In the genomic region with DNA sequence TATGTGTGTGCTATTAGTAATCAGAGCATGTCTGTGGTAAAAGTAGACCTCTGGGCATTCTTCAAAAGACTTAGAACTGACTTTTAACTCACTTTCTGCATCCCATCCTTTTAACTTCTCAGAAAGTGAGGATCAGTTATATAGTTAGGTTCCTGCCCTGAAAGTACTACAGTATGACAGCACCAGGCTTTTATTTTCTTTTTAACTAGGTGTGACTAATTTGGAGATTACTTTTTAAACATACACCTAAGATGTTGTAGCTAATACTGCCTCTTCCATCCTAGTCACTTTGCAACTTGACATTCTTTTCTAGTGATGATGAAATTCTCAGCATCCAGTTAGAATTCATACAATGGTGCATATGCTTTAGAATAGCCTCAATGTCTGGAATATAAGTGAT, we compare ENCODE assay signal across 20 cellular contexts. TPM values are rescaled to one million over a fixed set of nuclear protein-coding genes. Genes with fewer than 3 reads are reported as not detected.
A peak's percentile ranks its signal among the peaks of the same experiment; 100 is the strongest.
DNase-seq lines count a peak whose midpoint lies in the region; ATAC-seq and TF ChIP-seq lines count a peak whose summit lies in the region.
"Had no signal": no experiment of that assay in that cellular context is flagged by ENCODE, and none has a peak within 500 bp of the region (broad histone marks: within the 10 kb centered on the region; RNA-seq: fewer than 3 reads in every experiment).

No MANE protein-coding gene starts in this region.

- H3K27ac Mint-ChIP-seq in CD8-positive, alpha-beta T cell = peak overlapping the region; percentile 97
- peak overlapping the region; percentile 98 for H3K27ac Mint-ChIP-seq in activated CD4-positive, alpha-beta memory T cell treated with anti-CD3 and anti-CD28 coated beads, Interleukin-2, amount 10 ng/mL, durations not matched to agents 7 days and 5 days
- peak overlapping the region; percentile 81 to 100 (median 99) for H3K27ac Mint-ChIP-seq in naive thymus-derived CD4-positive, alpha-beta T cell

- intact Hi-C loops in CD8-positive, alpha-beta T cell (cut with DNase I, micrococcal nuclease) = loop anchor here in 1 of 2 experiments (2.0 to 10.0 kb wide), 3 partner anchors 38 to 410 kb away; a partner anchor contains a TSS
- intact Hi-C loops in naive thymus-derived CD4-positive, alpha-beta T cell (cut with micrococcal nuclease) = no loop called here
- intact Hi-C loops in lower leg skin (cut with DNase I; ENCODE audit: low total_unique reads) (no loop called here), body of pancreas (cut with DNase I) (no loop called here)

- H3K4me3 ChIP-seq in CD8-positive, alpha-beta T cell (ENCODE audit: low read depth, low read length) = no peak overlapping the region
- H3K4me3 ChIP-seq in naive thymus-derived CD4-positive, alpha-beta T cell (ENCODE audit: low read length) = no peak overlapping the region
- H3K4me3 ChIP-seq in lower leg skin (ENCODE audit: low read depth, poor library complexity, severe bottlenecking) (no peak overlapping the region), SJCRH30 (no peak overlapping the region), body of pancreas (no peak overlapping the region)
- H3K4me3 ChIP-seq: hepatocyte, upper lobe of right lung had no signal

- peak; percentile 63 to 67 for ATAC-seq in activated CD4-positive, CD25-positive, alpha-beta regulatory T cell treated with anti-CD3 and anti-CD28 coated beads, Interleukin-2, amount 50 U/mL, for 24 hours
- ATAC-seq in CD8-positive, alpha-beta T cell = no peak
- no peak for ATAC-seq in naive thymus-derived CD4-positive, alpha-beta T cell
- no peak for ATAC-seq in body of pancreas
- ATAC-seq: PC-3 had no signal

- no peak for TF ChIP-seq CTCF in CD8-positive, alpha-beta T cell (IDR thresholded peaks at IDR 0.05)
- no peak for TF ChIP-seq CTCF in lower leg skin (IDR thresholded peaks at IDR 0.05)
- no peak for TF ChIP-seq CTCF in body of pancreas (IDR thresholded peaks at IDR 0.05)

- CTCF ChIA-PET in CD8-positive, alpha-beta T cell (lab: Charles Lee) = interaction anchor here (0.6 to 1.2 kb wide), 2 partner anchors 24 to 41 kb away, joined by 3 to 4 read pairs; no protein-coding TSS in a partner anchor
- CTCF ChIA-PET in activated CD4-positive, alpha-beta memory T cell treated with anti-CD3 and anti-CD28 coated beads, Interleukin-2, amount 10 ng/mL, durations not matched to agents 7 days and 5 days (lab: Charles Lee) = interaction anchor here (1.3 to 3.2 kb wide), 3 partner anchors 17 to 26 kb away, joined by 3 to 17 read pairs (median 17); no protein-coding TSS in a partner anchor
- CTCF ChIA-PET in naive thymus-derived CD4-positive, alpha-beta T cell (lab: Charles Lee) = interaction anchor here (1.7 kb wide), 1 partner anchor 27 kb away, joined by 7 read pairs; no protein-coding TSS in a partner anchor

- H3K36me3 ChIP-seq in CD8-positive, alpha-beta T cell (ENCODE audit: insufficient read depth, low read length) = no peaks in the 10 kb centered on the region
- H3K36me3 ChIP-seq in naive thymus-derived CD4-positive, alpha-beta T cell (ENCODE audit: control insufficient read depth in 2 of 3, insufficient read depth in 3 of 3, low read length in 3 of 3) = peaks cover 0 to 7% (median 0%) of the 10 kb centered on the region in 3 experiments
- H3K36me3 ChIP-seq in SJCRH30 = peaks cover 32% of the 10 kb centered on the region
- no peaks in the 10 kb centered on the region for H3K36me3 ChIP-seq in body of pancreas (replicated peaks in 1 of 2; ENCODE audit: insufficient read depth in 1 of 2, low read depth in 2 of 2)
- H3K36me3 ChIP-seq: upper lobe of right lung had no signal

- H3K27me3 Mint-ChIP-seq in CD8-positive, alpha-beta T cell (ENCODE audit: low read depth) = no peaks in the 10 kb centered on the region
- no peaks in the 10 kb centered on the region for H3K27me3 Mint-ChIP-seq in activated CD4-positive, alpha-beta memory T cell treated with anti-CD3 and anti-CD28 coated beads, Interleukin-2, amount 10 ng/mL, durations not matched to agents 7 days and 5 days
- H3K27me3 Mint-ChIP-seq in naive thymus-derived CD4-positive, alpha-beta T cell = no peaks in the 10 kb centered on the region

- H3K36me3 Mint-ChIP-seq in CD8-positive, alpha-beta T cell = peaks cover 23% of the 10 kb centered on the region
- H3K36me3 Mint-ChIP-seq in activated CD4-positive, alpha-beta memory T cell treated with anti-CD3 and anti-CD28 coated beads, Interleukin-2, amount 10 ng/mL, durations not matched to agents 7 days and 5 days (ENCODE audit: low read depth) = peaks cover 44% of the 10 kb centered on the region
- peaks cover 0 to 35% (median 21%) of the 10 kb centered on the region in 5 donors for H3K36me3 Mint-ChIP-seq in naive thymus-derived CD4-positive, alpha-beta T cell

- TF ChIP-seq POLR2A in lower leg skin (IDR thresholded peaks at IDR 0.05) (no peak), body of pancreas (IDR thresholded peaks at IDR 0.05) (no peak)

- peaks cover 86% of the 10 kb centered on the region for H3K4me1 ChIP-seq in CD8-positive, alpha-beta T cell (ENCODE audit: insufficient read depth, low read length)
- peaks cover 82 to 86% of the 10 kb centered on the region in 2 donors for H3K4me1 ChIP-seq in naive thymus-derived CD4-positive, alpha-beta T cell (ENCODE audit: control insufficient read depth in 2 of 2, insufficient read depth in 2 of 2, low read length in 2 of 2)
- H3K4me1 ChIP-seq in SJCRH30 (no peaks in the 10 kb centered on the region; the same call in 1 of the 2 replicates), body of pancreas (peaks cover 7% of the 10 kb centered on the region)

- H3K27me3 ChIP-seq in CD8-positive, alpha-beta T cell (ENCODE audit: insufficient read depth, low read length) = no peaks in the 10 kb centered on the region
- no peaks in the 10 kb centered on the region for H3K27me3 ChIP-seq in naive thymus-derived CD4-positive, alpha-beta T cell (ENCODE audit: control insufficient read depth in 2 of 2, insufficient read depth in 2 of 2, low read length in 2 of 2)
- no peaks in the 10 kb centered on the region for H3K27me3 ChIP-seq in SJCRH30
- no peaks in the 10 kb centered on the region for H3K27me3 ChIP-seq in body of pancreas
- H3K27me3 ChIP-seq: hepatocyte, upper lobe of right lung had no signal

- H3K9me3 ChIP-seq in CD8-positive, alpha-beta T cell (ENCODE audit: low read length) = no peaks in the 10 kb centered on the region
- no peaks in the 10 kb centered on the region for H3K9me3 ChIP-seq in naive thymus-derived CD4-positive, alpha-beta T cell (ENCODE audit: control insufficient read depth in 2 of 3, low read length in 3 of 3)
- H3K9me3 ChIP-seq in SJCRH30 (replicated peaks) (no peaks in the 10 kb centered on the region), body of pancreas (no peaks in the 10 kb centered on the region)
- H3K9me3 ChIP-seq: upper lobe of right lung had no signal

- H3K27ac ChIP-seq in CD8-positive, alpha-beta T cell (ENCODE audit: low read depth, low read length) = no peak overlapping the region
- H3K27ac ChIP-seq in naive thymus-derived CD4-positive, alpha-beta T cell (ENCODE audit: low read depth, low read length) = peak overlapping the region; percentile 75
- H3K27ac ChIP-seq in SJCRH30 (no peak overlapping the region), body of pancreas (no peak overlapping the region)
- H3K27ac ChIP-seq: 22Rv1, epithelial cell of prostate, hepatocyte, upper lobe of right lung had no signal

- H3K9me3 Mint-ChIP-seq in CD8-positive, alpha-beta T cell = no peaks in the 10 kb centered on the region
- peaks cover 2% of the 10 kb centered on the region for H3K9me3 Mint-ChIP-seq in activated CD4-positive, alpha-beta memory T cell treated with anti-CD3 and anti-CD28 coated beads, Interleukin-2, amount 10 ng/mL, durations not matched to agents 7 days and 5 days
- H3K9me3 Mint-ChIP-seq in naive thymus-derived CD4-positive, alpha-beta T cell = peaks cover 0 to 2% (median 0%) of the 10 kb centered on the region in 11 donors

- H3K4me1 Mint-ChIP-seq in CD8-positive, alpha-beta T cell (ENCODE audit: low read depth) = peaks cover 90% of the 10 kb centered on the region
- H3K4me1 Mint-ChIP-seq in activated CD4-positive, alpha-beta memory T cell treated with anti-CD3 and anti-CD28 coated beads, Interleukin-2, amount 10 ng/mL, durations not matched to agents 7 days and 5 days = peaks cover 88% of the 10 kb centered on the region
- H3K4me1 Mint-ChIP-seq in naive thymus-derived CD4-positive, alpha-beta T cell = peaks cover 74 to 98% (median 94%) of the 10 kb centered on the region in 7 donors

- POLR2A ChIA-PET in CD8-positive, alpha-beta T cell (lab: Charles Lee) = interaction anchor here (1.7 to 5.0 kb wide), 3 partner anchors 21 to 137 kb away, joined by 4 to 80 read pairs (median 18); no protein-coding TSS in a partner anchor
- POLR2A ChIA-PET in activated CD4-positive, alpha-beta memory T cell treated with anti-CD3 and anti-CD28 coated beads, Interleukin-2, amount 10 ng/mL, durations not matched to agents 7 days and 5 days (lab: Charles Lee) = interaction anchor here (1.0 to 10.1 kb wide), 9 partner anchors 10 to 137 kb away, joined by 4 to 428 read pairs (median 8); a partner anchor contains a TSS
- POLR2A ChIA-PET in naive thymus-derived CD4-positive, alpha-beta T cell (lab: Charles Lee) = interaction anchor here (0.6 to 6.3 kb wide), 6 partner anchors 9 to 1478 kb away, joined by 3 to 110 read pairs (median 4); a partner anchor contains a TSS

- DNase-seq in activated CD4-positive, CD25-positive, alpha-beta regulatory T cell (lab: John Stamatoyannopoulos, UW) = no peak
- DNase-seq in CD8-positive, alpha-beta T cell = no peak
- DNase-seq in activated CD4-positive, alpha-beta memory T cell treated with anti-CD3 and anti-CD28 coated beads, Interleukin-2, amount 10 ng/mL, durations not matched to agents 7 days and 5 days = no peak
- no peak for DNase-seq in naive thymus-derived CD4-positive, alpha-beta T cell
- DNase-seq in lower leg skin (ENCODE audit: low spot score in 2 of 2) (no peak), SJCRH30 (no peak), body of pancreas (no peak)
- DNase-seq: foreskin fibroblast; GDM1; islet precursor cell; NCI-H187; NCI-H2227 treated with DMSO at 0.1 percent for 48 hours; PC-3; SHP77 treated with DMSO at 0.1 percent for 48 hours; stimulated activated CD4-positive, alpha-beta T cell treated with anti-CD3 and anti-CD28 coated beads, Interleukin-1b, Interleukin-23, amount 100 ng/mL, for 48 hours; upper lobe of right lung had no signal

- H3K4me3 Mint-ChIP-seq in CD8-positive, alpha-beta T cell = peak overlapping the region; percentile 40
- no peak overlapping the region for H3K4me3 Mint-ChIP-seq in activated CD4-positive, alpha-beta memory T cell treated with anti-CD3 and anti-CD28 coated beads, Interleukin-2, amount 10 ng/mL, durations not matched to agents 7 days and 5 days
- peak overlapping the region in 7 of 10 donors; percentile 12 to 98 (median 66) for H3K4me3 Mint-ChIP-seq in naive thymus-derived CD4-positive, alpha-beta T cell

RNA-seq across cellular contexts. Expression of a gene that starts 24.6 kb away (rescaled TPM):
- 10 to 100 TPM; 39.3 to 43.1 TPM for total RNA-seq in CD8-positive, alpha-beta T cell
- 10 to 100 TPM; 53.0 to 56.3 TPM for total RNA-seq in activated CD4-positive, alpha-beta memory T cell treated with anti-CD3 and anti-CD28 coated beads, Interleukin-2, amount 10 ng/mL, durations not matched to agents 7 days and 5 days
- 100 to 1,000 TPM in 1 of 5 experiments, 10 to 100 TPM in 4; 55.3 to 154 (median 98.5) TPM for total RNA-seq in naive thymus-derived CD4-positive, alpha-beta T cell
- polyA plus RNA-seq in naive thymus-derived CD4-positive, alpha-beta T cell = 10 to 100 TPM; 27.9 to 42.8 TPM
- total RNA-seq in lower leg skin (10 to 100 TPM in 3 of 4 donors, 1 to 10 TPM in 1; 7.3 to 29.1 (median 18.1) TPM), body of pancreas (10 to 100 TPM in 1 of 2 donors, 1 to 10 TPM in 1; 4.9 to 12.5 TPM)
- total RNA-seq in SJCRH30 (2014; rRNA removed; shearing (Covaris generic)) = 21.7 and 23.7 TPM in 2 replicates

Comparison
In these comparisons a context has a peak if more than half of its experiments do, and no peak if none do; other contexts are left out.
1. ATAC-seq: peak in activated CD4-positive, CD25-positive, alpha-beta regulatory T cell treated with anti-CD3 and anti-CD28 coated beads, Interleukin-2, amount 50 U/mL, for 24 hours (2 of 2); none in CD8-positive, alpha-beta T cell (single experiment), naive thymus-derived CD4-positive, alpha-beta T cell (single experiment) and body of pancreas (single experiment).
2. Peak in every context shown above with its lines, with median percentiles within 50 percentile points of each other: H3K27ac Mint-ChIP-seq.